26 cellular contexts compared by ENCODE assay signal in the genomic region with DNA sequence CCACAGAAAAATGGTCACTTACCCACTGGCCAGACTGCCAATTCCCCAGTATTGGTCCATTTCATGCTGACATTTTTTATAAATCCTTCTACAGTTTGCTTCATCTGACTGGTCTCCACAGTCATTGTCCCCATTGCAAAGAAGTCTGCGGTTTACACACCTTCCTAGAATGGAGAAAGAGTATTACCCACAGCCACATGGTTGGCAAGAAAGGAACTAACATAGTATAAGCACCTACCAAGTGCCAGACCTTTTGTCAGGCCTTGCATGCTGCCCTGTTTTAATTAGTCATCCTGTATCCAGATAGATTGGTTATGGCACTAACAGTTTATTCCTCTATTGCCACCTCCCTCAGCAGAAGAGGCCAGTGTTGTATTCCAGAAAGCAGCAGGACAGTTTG. TPM values are rescaled to one million over a fixed set of nuclear protein-coding genes. Genes with fewer than 3 reads are reported as not detected.
"Had no signal": no experiment of that assay in that cellular context is flagged by ENCODE, and none has a peak within 500 bp of the region (broad histone marks: within the 10 kb centered on the region; RNA-seq: fewer than 3 reads in every experiment).

No MANE protein-coding gene starts in this region.

- H3K9me3 ChIP-seq: SK-N-SH had no signal

- DNase-seq: Kasumi-1, MM.1S, NCI-H1092 treated with DMSO at 0.1 percent for 48 hours, NCI-H1436, NCI-H187, NCI-H2029, NCI-H2081 treated with DMSO at 0.1 percent for 48 hours, NCI-H2171, NCI-H226, NCI-H446, NCI-H510A, NCI-H524 treated with DMSO at 0.1 percent for 48 hours, NCI-H69, NCI-H774, PC-3, SHP77, SK-N-SH had no signal

- ATAC-seq: K562, Panc1, PC-3 had no signal

- H3K4me3 ChIP-seq: K562 had no signal

- H3K27ac ChIP-seq: HL-60, KMS-11, RWPE1 had no signal

- FAIRE-seq: HTR-8/SVneo, K562 had no signal

RNA-seq across cellular contexts. Expression of gene C8B, which starts 11.2 kb away (rescaled TPM):
- total RNA-seq: K562, M059J, PC-3, SK-MEL-5 had no signal
- polyA plus RNA-seq: IgD-negative memory B cell, K562, SK-N-SH had no signal
